1 cellular context compared by ENCODE assay signal in genomic region chr12:49068879-49069506, GRCh38.
TF ChIP-seq lines count a peak whose summit lies in the region.

No MANE protein-coding gene starts in this region.

TF ChIP-seq in H1, 55 proteins besides CTCF, POLR2A, EP300 and RAD21:
- TF ChIP-seq CTBP2 (IDR thresholded peaks at IDR 0.05; ENCODE audit: borderline replicate concordance, insufficient read depth, insufficient read length, low read length): no peak
- TF ChIP-seq HDAC6 (IDR thresholded peaks at IDR 0.05; ENCODE audit: low read depth, low read length): no peak
- TF ChIP-seq E2F6 (IDR thresholded peaks at IDR 0.05): no peak
- no peak for TF ChIP-seq GABPA (IDR thresholded peaks at IDR 0.05; ENCODE audit: borderline replicate concordance, insufficient read depth, low read length)
- TF ChIP-seq CREB1 (IDR thresholded peaks at IDR 0.05): no peak
- no peak for TF ChIP-seq RFX5 (IDR thresholded peaks at IDR 0.05; ENCODE audit: borderline replicate concordance, low read depth, low read length)
- TF ChIP-seq BACH1 (IDR thresholded peaks at IDR 0.05; ENCODE audit: low read length): no peak
- TF ChIP-seq KDM4A (IDR thresholded peaks at IDR 0.05; ENCODE audit: low read depth, low read length, severe bottlenecking): no peak
- no peak for TF ChIP-seq TCF12 (IDR thresholded peaks at IDR 0.05; ENCODE audit: low read depth, low read length)
TF ChIP-seq in H1: peak in this region for 0.
